30 cellular contexts compared by ENCODE assay signal in genomic region chr5:27995867-27996266, GRCh38.
"Had no signal": no experiment of that assay in that cellular context is flagged by ENCODE, and none has a peak within 500 bp of the region (broad histone marks: within the 10 kb centered on the region; RNA-seq: fewer than 3 reads in every experiment).

No MANE protein-coding gene starts in this region.

- H3K27me3 Mint-ChIP-seq: activated B cell treated with CpG ODN at 0.5 μM for 24 hours; activated CD4-positive, alpha-beta memory T cell treated with anti-CD3 and anti-CD28 coated beads for 36 hours; T-cell; T-helper 17 cell had no signal

- ATAC-seq: activated naive CD4-positive, alpha-beta T cell treated with anti-CD3 and anti-CD28 coated beads, Interleukin-2, amount 50 U/mL, for 72 hours; activated T-cell treated with anti-CD3 and anti-CD28 coated beads, Interleukin-2, amount 50 U/mL, for 4 hours; body of pancreas; Panc1; T-cell; T-helper 17 cell had no signal

- H3K27me3 ChIP-seq: adrenal gland, body of pancreas, breast epithelium, SJSA1 had no signal

- H3K27ac Mint-ChIP-seq: activated B cell treated with CpG ODN at 0.5 μM for 24 hours; activated CD4-positive, alpha-beta memory T cell treated with anti-CD3 and anti-CD28 coated beads for 36 hours; activated naive CD4-positive, alpha-beta T cell treated with anti-CD3 and anti-CD28 coated beads for 36 hours; activated naive CD4-positive, alpha-beta T cell treated with anti-CD3 and anti-CD28 coated beads, Interleukin-2, amount 50 U/mL, for 72 hours; activated T-helper 1 cell treated with anti-CD3 and anti-CD28 coated beads, Interleukin-12 subunit alpha, Interleukin-12 subunit beta, Interleukin-2, Interleukin-4 antibody, amounts not matched to agents 30 ng/mL and 10 ng/mL and 1 ng/mL, durations not matched to agents 14 hours and 24 hours and 36 hours; T-cell; T-helper 17 cell had no signal

- H3K4me3 Mint-ChIP-seq: activated B cell treated with CpG ODN at 0.5 μM for 24 hours; activated CD4-positive, alpha-beta memory T cell treated with anti-CD3 and anti-CD28 coated beads for 36 hours; activated naive CD4-positive, alpha-beta T cell treated with anti-CD3 and anti-CD28 coated beads for 36 hours; activated T-cell treated with anti-CD3 and anti-CD28 coated beads, Interleukin-2, amount 50 U/mL, for 4 hours; activated T-helper 1 cell treated with anti-CD3 and anti-CD28 coated beads, Interleukin-12 subunit alpha, Interleukin-12 subunit beta, Interleukin-2, Interleukin-4 antibody, amounts not matched to agents 30 ng/mL and 10 ng/mL and 1 ng/mL, durations not matched to agents 14 hours and 24 hours and 36 hours; T-cell; T-helper 17 cell had no signal

- H3K36me3 Mint-ChIP-seq: activated CD4-positive, alpha-beta memory T cell treated with anti-CD3 and anti-CD28 coated beads for 36 hours; T-cell had no signal

- DNase-seq: activated B cell treated with CpG ODN at 0.5 μM for 24 hours; activated CD4-positive, alpha-beta memory T cell treated with anti-CD3 and anti-CD28 coated beads for 36 hours; activated CD4-positive, alpha-beta T cell treated with anti-CD3 and anti-CD28 coated beads for 4 hours; activated CD4-positive, alpha-beta T cell treated with anti-CD3 and anti-CD28 coated beads, Interleukin-2, amount 50 U/mL, for 1 hour; activated CD4-positive, CD25-positive, alpha-beta regulatory T cell treated with anti-CD3 and anti-CD28 coated beads, Interleukin-2, amount 50 U/mL, for 72 hours; activated CD8-positive, alpha-beta memory T cell treated with anti-CD3 and anti-CD28 coated beads, Interleukin-2, amount 50 U/mL, for 4 hours; activated gamma-delta T cell treated with Interleukin-2 at 50 U/mL for 16 hours; activated naive CD4-positive, alpha-beta T cell treated with anti-CD3 and anti-CD28 coated beads for 36 hours; activated T-cell treated with anti-CD3 and anti-CD28 coated beads for 4 hours; activated T-cell treated with anti-CD3 and anti-CD28 coated beads, Interleukin-2, amount 50 U/mL, for 4 hours; adrenal gland; body of pancreas; Kasumi-1; NCI-H1105; NCI-H1417 treated with DMSO at 0.1 percent for 48 hours; NCI-H187 treated with DMSO at 0.1 percent for 48 hours; NCI-H2081 treated with DMSO at 0.1 percent for 48 hours; NCI-H345; NCI-H524 treated with DMSO at 0.1 percent for 48 hours; SHP77 treated with DMSO at 0.1 percent for 48 hours; SK-N-SH; T-cell; T-helper 17 cell had no signal

- H3K4me3 ChIP-seq: adrenal gland, body of pancreas, breast epithelium, coronary artery, SJSA1 had no signal

- H3K4me1 ChIP-seq: adrenal gland, body of pancreas, breast epithelium, SJSA1 had no signal

- H3K4me1 Mint-ChIP-seq: activated B cell treated with CpG ODN at 0.5 μM for 24 hours, T-cell, T-helper 17 cell had no signal

- H3K9me3 ChIP-seq: adrenal gland, body of pancreas, breast epithelium, SJSA1, SK-N-SH had no signal

- H3K36me3 ChIP-seq: adrenal gland, breast epithelium, SJSA1 had no signal

- H3K27ac ChIP-seq: adrenal gland, body of pancreas, breast epithelium, coronary artery, SJSA1, VCaP had no signal

- H3K9ac ChIP-seq: SK-N-SH had no signal

- H3K4me2 ChIP-seq: SK-N-SH had no signal
